17 cellular contexts compared by ENCODE assay signal in the genomic region with DNA sequence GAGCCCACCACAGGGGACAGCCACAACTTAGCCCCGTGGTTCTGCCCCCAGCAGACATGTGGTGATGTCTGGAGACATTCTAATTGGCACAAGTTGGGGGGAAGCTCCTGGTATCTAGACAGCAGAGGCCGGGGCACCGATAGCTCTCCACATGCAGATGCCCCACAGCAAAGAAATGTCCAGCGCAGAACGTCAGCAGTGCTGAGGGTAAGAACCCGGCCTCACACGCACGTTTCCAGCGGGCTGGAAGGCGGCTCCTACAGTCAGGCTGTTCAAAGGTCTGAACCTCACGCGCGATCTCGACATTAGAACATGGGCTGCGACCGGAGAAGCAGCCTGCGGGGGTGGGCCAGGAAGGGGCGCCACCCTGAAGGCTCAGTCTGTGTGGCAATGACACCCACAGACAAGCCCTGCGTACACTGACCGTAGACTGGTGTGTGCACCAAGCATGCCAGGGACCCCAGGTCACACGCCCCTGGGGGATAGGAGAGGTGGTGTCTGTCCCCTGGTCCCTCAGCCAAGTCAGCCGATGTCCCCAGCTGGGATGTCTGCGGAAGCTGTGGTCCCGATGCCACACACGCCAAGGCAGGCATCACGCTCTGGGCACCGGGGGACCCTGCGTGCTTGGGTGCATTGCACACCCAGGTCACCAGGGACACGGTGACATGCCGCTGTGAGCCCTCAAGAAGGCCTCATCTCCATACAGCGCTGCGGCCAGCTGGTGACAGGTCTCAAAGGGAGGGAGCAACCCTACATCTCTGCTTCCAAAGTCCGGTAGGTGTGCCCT.
"Had no signal": no experiment of that assay in that cellular context is flagged by ENCODE, and none has a peak within 500 bp of the region (broad histone marks: within the 10 kb centered on the region; RNA-seq: fewer than 3 reads in every experiment).

No MANE protein-coding gene starts in this region.

- H3K27me3 ChIP-seq: esophagus muscularis mucosa, sigmoid colon, spleen, tibial artery, uterus had no signal

- H3K9me3 ChIP-seq: esophagus muscularis mucosa, sigmoid colon, spleen, tibial artery, uterus had no signal

- H3K27ac ChIP-seq: esophagus muscularis mucosa, sigmoid colon, spleen, tibial artery, uterus had no signal

- H3K36me3 ChIP-seq: esophagus muscularis mucosa, sigmoid colon, spleen, tibial artery, uterus had no signal

- DNase-seq: activated CD4-positive, alpha-beta memory T cell treated with anti-CD3 and anti-CD28 coated beads, Interleukin-2, amount 10 ng/mL, durations not matched to agents 7 days and 5 days; activated CD4-positive, alpha-beta T cell treated with anti-CD3 and anti-CD28 coated beads for 48 hours; activated CD4-positive, CD25-positive, alpha-beta regulatory T cell; activated CD8-positive, alpha-beta memory T cell treated with anti-CD3 and anti-CD28 coated beads, Interleukin-2, amount 10 ng/mL, durations not matched to agents 7 days and 5 days; activated naive CD4-positive, alpha-beta T cell treated with Interleukin-2 at 50 U/mL for 16 hours; activated naive CD8-positive, alpha-beta T cell treated with anti-CD3 and anti-CD28 coated beads, Interleukin-2, amount 10 ng/mL, durations not matched to agents 7 days and 5 days; cortex of kidney; left cardiac atrium; sigmoid colon; spleen; stimulated activated CD4-positive, alpha-beta T cell treated with anti-CD3 and anti-CD28 coated beads, Interleukin-4, amount 100 ng/mL, for 4 hours; T-cell; T-helper 9 cell; tibial artery; uterus had no signal

- ATAC-seq: activated CD8-positive, alpha-beta memory T cell treated with anti-CD3 and anti-CD28 coated beads, Interleukin-2, amount 10 ng/mL, durations not matched to agents 7 days and 5 days; left cardiac atrium; stimulated activated memory B cell treated with anti-CD40 and anti-IgM and Interleukin-4, amounts not matched to agents 10 μg/mL and 1 μg/mL and 100 μg/mL, for 72 hours; T-cell had no signal

- H3K4me3 ChIP-seq: esophagus muscularis mucosa, sigmoid colon, spleen, tibial artery, uterus had no signal

- H3K4me1 ChIP-seq: spleen, tibial artery had no signal
